Comparison of ENCODE assay signal across 9 cellular contexts in the genomic region with DNA sequence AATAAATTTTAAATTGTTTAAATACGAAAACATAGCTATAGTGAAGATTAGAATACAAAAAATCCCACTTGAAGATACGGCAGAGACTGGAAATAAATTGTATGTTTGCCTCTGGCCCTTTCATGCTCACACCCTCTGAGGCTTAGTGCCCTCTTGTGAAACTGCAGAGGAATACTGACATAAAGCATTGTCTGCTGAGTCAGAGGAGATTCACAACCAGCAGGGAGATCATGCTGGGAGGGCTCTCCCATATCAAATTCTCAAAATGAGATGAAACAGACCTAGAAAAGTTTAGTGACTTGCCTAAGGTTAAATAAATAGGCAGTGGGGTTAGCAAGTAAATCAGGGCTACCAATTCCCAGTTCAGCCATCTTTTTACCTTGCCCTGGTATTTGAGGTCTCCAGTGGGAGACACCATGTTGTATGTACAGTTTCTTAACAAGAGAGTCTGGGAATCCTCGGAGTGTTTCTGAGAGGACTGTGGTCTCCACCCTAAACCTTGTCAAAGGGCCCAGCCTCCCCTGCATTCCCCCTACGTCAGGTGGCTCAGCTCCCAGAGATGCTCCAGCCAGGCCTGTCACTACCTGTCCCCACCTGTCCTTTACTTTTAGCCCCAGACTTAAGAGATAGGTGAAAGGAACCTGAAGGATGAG.
DNase-seq lines count a peak whose midpoint lies in the region; ATAC-seq and TF ChIP-seq lines count a peak whose summit lies in the region.
"Had no signal": no experiment of that assay in that cellular context is flagged by ENCODE, and none has a peak within 500 bp of the region (broad histone marks: within the 10 kb centered on the region; RNA-seq: fewer than 3 reads in every experiment).

No MANE protein-coding gene starts in this region.

- no peak for TF ChIP-seq POLR2A in adrenal gland (IDR thresholded peaks at IDR 0.05)

- peak overlapping the region in 6 of 11 experiments; percentile 6 to 30 (median 18); a peak in 6 of 22 replicates for H3K4me2 ChIP-seq in BLaER1 treated with 17β-estradiol and CSF1 and Interleukin-3, amounts not matched to agents 10 nM and 100 nM

- H4K20me1 ChIP-seq in BLaER1 treated with 17β-estradiol and CSF1 and Interleukin-3, amounts not matched to agents 10 nM and 100 nM: no peaks in the 10 kb centered on the region

- H3K4me3 ChIP-seq in BLaER1 treated with 17β-estradiol and CSF1 and Interleukin-3, amounts not matched to agents 10 nM and 100 nM: no peak overlapping the region
- H3K4me3 ChIP-seq in adrenal gland (no peak overlapping the region), lower lobe of right lung (no peak overlapping the region)
- H3K4me3 ChIP-seq: upper lobe of left lung had no signal

- 43 to 58% (median 53%) methylated on average over 4 of the region's 4 CpGs for WGBS in adrenal gland, 4 donors

- peak in 4 of 6 experiments; percentile 13 to 28 (median 21) for TF ChIP-seq CTCF in adrenal gland (IDR thresholded peaks at IDR 0.05)
- TF ChIP-seq CTCF in lower lobe of right lung (IDR thresholded peaks at IDR 0.05): peak; percentile 16

- in situ Hi-C loops in KBM-7 (cut with MboI; ENCODE audit: low pct_unique_long_range_greater_than_20kb, low sequenced_read_pairs): no loop called here

- no peak overlapping the region; a peak in 1 of 22 replicates for H3K9ac ChIP-seq in BLaER1 treated with 17β-estradiol and CSF1 and Interleukin-3, amounts not matched to agents 10 nM and 100 nM

- peak overlapping the region in 5 of 11 experiments; percentile 20 to 35 (median 26); a peak in 5 of 22 replicates for H3K27ac ChIP-seq in BLaER1 treated with 17β-estradiol and CSF1 and Interleukin-3, amounts not matched to agents 10 nM and 100 nM
- H3K27ac ChIP-seq in adrenal gland (no peak overlapping the region), lower lobe of right lung (no peak overlapping the region)
- H3K27ac ChIP-seq: upper lobe of left lung had no signal

- peaks cover 14 to 54% (median 36%) of the 10 kb centered on the region in 10 experiments; a peak in 19 of 20 replicates for H3K4me1 ChIP-seq in BLaER1 treated with 17β-estradiol and CSF1 and Interleukin-3, amounts not matched to agents 10 nM and 100 nM
- no peaks in the 10 kb centered on the region for H3K4me1 ChIP-seq in adrenal gland (replicated peaks in 1 of 2)
- no peaks in the 10 kb centered on the region for H3K4me1 ChIP-seq in lower lobe of right lung
- H3K4me1 ChIP-seq: upper lobe of left lung had no signal

- H3K36me3 ChIP-seq in BLaER1 treated with 17β-estradiol and CSF1 and Interleukin-3, amounts not matched to agents 10 nM and 100 nM: no peaks in the 10 kb centered on the region
- no peaks in the 10 kb centered on the region for H3K36me3 ChIP-seq in adrenal gland (replicated peaks in 1 of 2)
- H3K36me3 ChIP-seq in lower lobe of right lung: no peaks in the 10 kb centered on the region
- H3K36me3 ChIP-seq: upper lobe of left lung had no signal

- H3K27me3 ChIP-seq in BLaER1 treated with 17β-estradiol and CSF1 and Interleukin-3, amounts not matched to agents 10 nM and 100 nM: no peaks in the 10 kb centered on the region
- peaks cover 22% of the 10 kb centered on the region for H3K27me3 ChIP-seq in adrenal gland
- no peaks in the 10 kb centered on the region for H3K27me3 ChIP-seq in lower lobe of right lung (ENCODE audit: low read depth)
- H3K27me3 ChIP-seq: upper lobe of left lung had no signal

- peak; percentile 48 for DNase-seq in KBM-7
- peak in 2 of 7 donors; percentile 11 to 22 for DNase-seq in adrenal gland
- no peak for DNase-seq in lower lobe of right lung
- no peak for DNase-seq in NCI-H1930 (lab: John Stamatoyannopoulos, UW)
- no peak for DNase-seq in superior temporal gyrus (ENCODE audit: extremely low spot score)
- DNase-seq: upper lobe of left lung had no signal

- ATAC-seq in lower lobe of right lung: no peak
- no peak for ATAC-seq in GM19395 (IDR thresholded peaks at IDR 0.05; ENCODE audit: unreplicated experiment)
- ATAC-seq in HG02884 (IDR thresholded peaks at IDR 0.05; ENCODE audit: unreplicated experiment): no peak

- intact Hi-C loops in adrenal gland (cut with DNase I): no loop called here
- intact Hi-C loops in lower lobe of right lung (cut with DNase I): no loop called here

- peaks cover 0 to 19% (median 8%) of the 10 kb centered on the region in 11 experiments; a peak in 7 of 22 replicates for H3K9me3 ChIP-seq in BLaER1 treated with 17β-estradiol and CSF1 and Interleukin-3, amounts not matched to agents 10 nM and 100 nM (replicated peaks in 1 of 11)
- H3K9me3 ChIP-seq in adrenal gland (replicated peaks in 1 of 3) (no peaks in the 10 kb centered on the region), lower lobe of right lung (no peaks in the 10 kb centered on the region)
- H3K9me3 ChIP-seq: upper lobe of left lung had no signal
